In genomic region chr18:73461038-73461779, GRCh38 we compare ENCODE assay signal across 10 cellular contexts.
"Had no signal": no experiment of that assay in that cellular context is flagged by ENCODE, and none has a peak within 500 bp of the region (broad histone marks: within the 10 kb centered on the region; RNA-seq: fewer than 3 reads in every experiment).

No MANE protein-coding gene starts in this region.

- H3K27ac ChIP-seq: tibial nerve had no signal

- H3K27ac Mint-ChIP-seq: activated naive CD4-positive, alpha-beta T cell treated with anti-CD3 and anti-CD28 coated beads for 36 hours; activated T-helper 17 cell treated with anti-CD3 and anti-CD28 coated beads, Interleukin-2, amount 50 U/mL, for 72 hours; effector memory CD8-positive, alpha-beta T cell; naive thymus-derived CD8-positive, alpha-beta T cell; T-helper 17 cell had no signal

- H3K27me3 ChIP-seq: tibial nerve had no signal

- H3K9me3 ChIP-seq: tibial nerve had no signal

- H3K4me1 Mint-ChIP-seq: activated T-helper 17 cell treated with anti-CD3 and anti-CD28 coated beads, Interleukin-2, amount 50 U/mL, for 72 hours; naive thymus-derived CD8-positive, alpha-beta T cell; T-helper 17 cell had no signal

- H3K27me3 Mint-ChIP-seq: activated T-helper 17 cell treated with anti-CD3 and anti-CD28 coated beads, Interleukin-2, amount 50 U/mL, for 72 hours; effector memory CD8-positive, alpha-beta T cell; naive thymus-derived CD8-positive, alpha-beta T cell; T-helper 17 cell had no signal

- H3K4me3 ChIP-seq: tibial nerve had no signal

- ATAC-seq: activated T-helper 17 cell treated with anti-CD3 and anti-CD28 coated beads, Interleukin-2, amount 50 U/mL, for 72 hours; effector memory CD8-positive, alpha-beta T cell; naive thymus-derived CD8-positive, alpha-beta T cell; T-helper 17 cell had no signal

- H3K36me3 Mint-ChIP-seq: naive thymus-derived CD8-positive, alpha-beta T cell had no signal

- H3K4me3 Mint-ChIP-seq: activated naive CD4-positive, alpha-beta T cell treated with anti-CD3 and anti-CD28 coated beads for 36 hours; activated T-helper 17 cell treated with anti-CD3 and anti-CD28 coated beads, Interleukin-2, amount 50 U/mL, for 72 hours; effector memory CD8-positive, alpha-beta T cell; naive thymus-derived CD8-positive, alpha-beta T cell; T-helper 17 cell had no signal

- H3K36me3 ChIP-seq: tibial nerve had no signal

- DNase-seq: activated CD4-positive, alpha-beta T cell treated with anti-CD3 and anti-CD28 coated beads, Interleukin-2, amount 50 U/mL, for 1 hour; activated naive CD4-positive, alpha-beta T cell treated with anti-CD3 and anti-CD28 coated beads for 36 hours; activated T-cell treated with anti-CD3 and anti-CD28 coated beads for 4 hours; central memory CD4-positive, alpha-beta T cell; effector memory CD8-positive, alpha-beta T cell; kidney glomerular epithelial cell; naive thymus-derived CD8-positive, alpha-beta T cell; T-helper 17 cell had no signal

- H3K4me1 ChIP-seq: tibial nerve had no signal
